In the genomic region with DNA sequence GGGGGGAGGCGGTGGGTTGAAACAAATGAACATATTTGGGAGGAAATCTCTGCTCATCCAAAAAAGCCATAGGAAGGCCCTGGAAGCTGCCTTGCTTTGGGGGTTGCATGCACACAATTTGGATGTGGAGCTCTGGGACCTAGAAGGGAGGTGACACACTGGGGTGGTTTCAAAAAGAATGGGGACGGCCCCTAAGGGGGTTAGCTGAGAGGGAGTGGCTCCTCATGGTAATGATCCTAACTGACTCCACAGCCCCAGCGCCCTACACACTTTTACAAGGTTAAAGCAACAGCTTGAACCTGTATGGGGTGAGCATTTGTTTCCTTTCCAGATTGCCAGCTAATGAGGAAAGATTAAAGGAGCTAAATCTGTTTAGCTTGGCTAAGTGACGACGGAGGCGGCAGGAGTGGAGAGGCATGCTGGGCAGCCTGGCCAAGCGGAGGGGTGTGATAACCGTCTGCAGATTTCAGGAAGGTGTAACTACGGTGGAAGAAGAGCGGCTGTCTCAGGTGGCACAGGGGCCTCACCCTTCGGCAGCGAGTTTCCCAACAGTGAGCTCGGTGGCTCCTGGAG, we compare ENCODE assay signal across 17 cellular contexts.
A peak's percentile ranks its signal among the peaks of the same experiment; 100 is the strongest.
DNase-seq lines count a peak whose midpoint lies in the region; ATAC-seq and TF ChIP-seq lines count a peak whose summit lies in the region.
"Had no signal": no experiment of that assay in that cellular context is flagged by ENCODE, and none has a peak within 500 bp of the region (broad histone marks: within the 10 kb centered on the region; RNA-seq: fewer than 3 reads in every experiment).

No MANE protein-coding gene starts in this region.

- intact Hi-C loops in activated CD4-positive, alpha-beta memory T cell treated with anti-CD3 and anti-CD28 coated beads for 36 hours (cut with micrococcal nuclease), result loop anchor here (1.0 to 5.0 kb wide), 2 partner anchors 20 to 105 kb away; partner anchors contain the start of gene RNF220

- peak; percentile 76 for ATAC-seq in stimulated activated memory B cell treated with anti-CD40 and anti-IgM and Interleukin-4, amounts not matched to agents 10 μg/mL and 1 μg/mL and 100 μg/mL, for 72 hours
- ATAC-seq: gastroesophageal sphincter had no signal

- no peak for TF ChIP-seq CTCF in progenitor cell of endocrine pancreas (IDR thresholded peaks at IDR 0.05; ENCODE audit: unreplicated experiment)

- H3K4me3 Mint-ChIP-seq in activated CD4-positive, alpha-beta memory T cell treated with anti-CD3 and anti-CD28 coated beads for 36 hours, result no peak overlapping the region
- H3K4me3 Mint-ChIP-seq in activated CD4-positive, alpha-beta memory T cell treated with anti-CD3 and anti-CD28 coated beads, Interleukin-2, amount 10 ng/mL, durations not matched to agents 7 days and 5 days, result no peak overlapping the region
- H3K4me3 Mint-ChIP-seq in stimulated activated memory B cell treated with anti-CD40 and anti-IgM and Interleukin-4, amounts not matched to agents 10 μg/mL and 1 μg/mL and 100 μg/mL, for 72 hours, result peak overlapping the region; percentile 18
- no peak overlapping the region for H3K4me3 Mint-ChIP-seq in progenitor cell of endocrine pancreas (ENCODE audit: low read depth)

- H3K9me3 Mint-ChIP-seq in activated CD4-positive, alpha-beta memory T cell treated with anti-CD3 and anti-CD28 coated beads for 36 hours, result no peaks in the 10 kb centered on the region
- H3K9me3 Mint-ChIP-seq in activated CD4-positive, alpha-beta memory T cell treated with anti-CD3 and anti-CD28 coated beads, Interleukin-2, amount 10 ng/mL, durations not matched to agents 7 days and 5 days, result no peaks in the 10 kb centered on the region
- no peaks in the 10 kb centered on the region for H3K9me3 Mint-ChIP-seq in stimulated activated memory B cell treated with anti-CD40 and anti-IgM and Interleukin-4, amounts not matched to agents 10 μg/mL and 1 μg/mL and 100 μg/mL, for 72 hours
- H3K9me3 Mint-ChIP-seq in progenitor cell of endocrine pancreas (ENCODE audit: low read depth), result no peaks in the 10 kb centered on the region

- H3K4me1 Mint-ChIP-seq in activated CD4-positive, alpha-beta memory T cell treated with anti-CD3 and anti-CD28 coated beads for 36 hours (ENCODE audit: low read depth), result peaks cover 23% of the 10 kb centered on the region
- peaks cover 14% of the 10 kb centered on the region for H3K4me1 Mint-ChIP-seq in activated CD4-positive, alpha-beta memory T cell treated with anti-CD3 and anti-CD28 coated beads, Interleukin-2, amount 10 ng/mL, durations not matched to agents 7 days and 5 days
- peaks cover 32% of the 10 kb centered on the region for H3K4me1 Mint-ChIP-seq in stimulated activated memory B cell treated with anti-CD40 and anti-IgM and Interleukin-4, amounts not matched to agents 10 μg/mL and 1 μg/mL and 100 μg/mL, for 72 hours
- H3K4me1 Mint-ChIP-seq in progenitor cell of endocrine pancreas (ENCODE audit: low read depth), result peaks cover 5% of the 10 kb centered on the region

- H3K27me3 Mint-ChIP-seq in activated CD4-positive, alpha-beta memory T cell treated with anti-CD3 and anti-CD28 coated beads for 36 hours, result peaks cover 29% of the 10 kb centered on the region
- H3K27me3 Mint-ChIP-seq in activated CD4-positive, alpha-beta memory T cell treated with anti-CD3 and anti-CD28 coated beads, Interleukin-2, amount 10 ng/mL, durations not matched to agents 7 days and 5 days, result peaks cover 35% of the 10 kb centered on the region
- peaks cover 30% of the 10 kb centered on the region for H3K27me3 Mint-ChIP-seq in stimulated activated memory B cell treated with anti-CD40 and anti-IgM and Interleukin-4, amounts not matched to agents 10 μg/mL and 1 μg/mL and 100 μg/mL, for 72 hours
- peaks cover 76% of the 10 kb centered on the region for H3K27me3 Mint-ChIP-seq in progenitor cell of endocrine pancreas

- peak; percentile 67 for DNase-seq in activated CD4-positive, alpha-beta memory T cell treated with anti-CD3 and anti-CD28 coated beads for 36 hours
- no peak for DNase-seq in activated CD4-positive, alpha-beta memory T cell treated with anti-CD3 and anti-CD28 coated beads, Interleukin-2, amount 10 ng/mL, durations not matched to agents 7 days and 5 days
- peak; percentile 35 for DNase-seq in NCI-H2171 treated with DMSO at 0.1 percent for 48 hours (lab: John Stamatoyannopoulos, UW)
- DNase-seq in cerebellum (ENCODE audit: low spot score), result peak; percentile 74
- no peak for DNase-seq in NCI-H2196 treated with DMSO at 0.1 percent for 48 hours (lab: John Stamatoyannopoulos, UW; ENCODE audit: unreplicated experiment)
- DNase-seq in stimulated activated naive CD4-positive, alpha-beta T cell (lab: John Stamatoyannopoulos, UW), result no peak
- DNase-seq in progenitor cell of endocrine pancreas (ENCODE audit: low spot score, unreplicated experiment), result no peak
- DNase-seq: activated CD4-positive, CD25-positive, alpha-beta regulatory T cell treated with anti-CD3 and anti-CD28 coated beads, Interleukin-2, amount 50 U/mL, for 72 hours; anterior cingulate cortex; EL; KG1; left ventricle myocardium inferior; NCI-H1092 treated with DMSO at 0.1 percent for 48 hours; SJCRH30 had no signal

- peak overlapping the region; percentile 84 for H3K27ac Mint-ChIP-seq in activated CD4-positive, alpha-beta memory T cell treated with anti-CD3 and anti-CD28 coated beads for 36 hours
- no peak overlapping the region for H3K27ac Mint-ChIP-seq in activated CD4-positive, alpha-beta memory T cell treated with anti-CD3 and anti-CD28 coated beads, Interleukin-2, amount 10 ng/mL, durations not matched to agents 7 days and 5 days
- H3K27ac Mint-ChIP-seq in stimulated activated memory B cell treated with anti-CD40 and anti-IgM and Interleukin-4, amounts not matched to agents 10 μg/mL and 1 μg/mL and 100 μg/mL, for 72 hours, result peak overlapping the region; percentile 49
- H3K27ac Mint-ChIP-seq in progenitor cell of endocrine pancreas, result no peak overlapping the region

- CTCF ChIA-PET in activated CD4-positive, alpha-beta memory T cell treated with anti-CD3 and anti-CD28 coated beads for 36 hours (lab: Charles Lee), result interaction anchor here (0.8 to 1.4 kb wide), 3 partner anchors 96 to 140 kb away, joined by 3 read pairs; no protein-coding TSS in a partner anchor
- CTCF ChIA-PET in activated CD4-positive, alpha-beta memory T cell treated with anti-CD3 and anti-CD28 coated beads, Interleukin-2, amount 10 ng/mL, durations not matched to agents 7 days and 5 days (lab: Charles Lee), result interaction anchor here (1.8 kb wide), 1 partner anchor 60 kb away, joined by 6 read pairs; no protein-coding TSS in a partner anchor

- POLR2A ChIA-PET in activated CD4-positive, alpha-beta memory T cell treated with anti-CD3 and anti-CD28 coated beads for 36 hours (lab: Charles Lee), result interaction anchor here (1.2 kb wide), 1 partner anchor 19 kb away, joined by 6 read pairs; no protein-coding TSS in a partner anchor
- POLR2A ChIA-PET in activated CD4-positive, alpha-beta memory T cell treated with anti-CD3 and anti-CD28 coated beads, Interleukin-2, amount 10 ng/mL, durations not matched to agents 7 days and 5 days (lab: Charles Lee), result no interaction called here

- H3K36me3 Mint-ChIP-seq in activated CD4-positive, alpha-beta memory T cell treated with anti-CD3 and anti-CD28 coated beads for 36 hours, result no peaks in the 10 kb centered on the region
- no peaks in the 10 kb centered on the region for H3K36me3 Mint-ChIP-seq in activated CD4-positive, alpha-beta memory T cell treated with anti-CD3 and anti-CD28 coated beads, Interleukin-2, amount 10 ng/mL, durations not matched to agents 7 days and 5 days (ENCODE audit: low read depth)
- no peaks in the 10 kb centered on the region for H3K36me3 Mint-ChIP-seq in stimulated activated memory B cell treated with anti-CD40 and anti-IgM and Interleukin-4, amounts not matched to agents 10 μg/mL and 1 μg/mL and 100 μg/mL, for 72 hours
- no peaks in the 10 kb centered on the region for H3K36me3 Mint-ChIP-seq in progenitor cell of endocrine pancreas (ENCODE audit: insufficient read depth)
- H3K36me3 Mint-ChIP-seq: CD4-positive, alpha-beta memory T cell had no signal

Comparison
In these comparisons a context has a peak if more than half of its experiments do, and no peak if none do; other contexts are left out.
1. DNase-seq: peak in activated CD4-positive, alpha-beta memory T cell treated with anti-CD3 and anti-CD28 coated beads for 36 hours (single experiment), NCI-H2171 treated with DMSO at 0.1 percent for 48 hours (single experiment) and cerebellum (single experiment); none in activated CD4-positive, alpha-beta memory T cell treated with anti-CD3 and anti-CD28 coated beads, Interleukin-2, amount 10 ng/mL, durations not matched to agents 7 days and 5 days (single experiment), NCI-H2196 treated with DMSO at 0.1 percent for 48 hours (single experiment), stimulated activated naive CD4-positive, alpha-beta T cell (0 of 6) and progenitor cell of endocrine pancreas (single experiment).
2. H3K27ac Mint-ChIP-seq: peak in activated CD4-positive, alpha-beta memory T cell treated with anti-CD3 and anti-CD28 coated beads for 36 hours (single experiment) and stimulated activated memory B cell treated with anti-CD40 and anti-IgM and Interleukin-4, amounts not matched to agents 10 μg/mL and 1 μg/mL and 100 μg/mL, for 72 hours (single experiment); none in activated CD4-positive, alpha-beta memory T cell treated with anti-CD3 and anti-CD28 coated beads, Interleukin-2, amount 10 ng/mL, durations not matched to agents 7 days and 5 days (single experiment) and progenitor cell of endocrine pancreas (single experiment).